Comparison of ENCODE assay signal across 7 cellular contexts in genomic region chr6:129500958-129501381, GRCh38.
A peak's percentile ranks its signal among the peaks of the same experiment; 100 is the strongest.
DNase-seq lines count a peak whose midpoint lies in the region; ATAC-seq and TF ChIP-seq lines count a peak whose summit lies in the region.

No MANE protein-coding gene starts in this region.

- DNase-seq in NCI-H2227 (lab: John Stamatoyannopoulos, UW; ENCODE audit: unreplicated experiment) (peak; percentile 29), psoas muscle (no peak)
- DNase-seq in naive thymus-derived CD8-positive, alpha-beta T cell: no peak
- no peak for DNase-seq in activated naive CD4-positive, alpha-beta T cell treated with anti-CD3 and anti-CD28 coated beads for 36 hours

- peaks cover 0 to 3% (median 0%) of the 10 kb centered on the region in 5 donors for H3K27me3 Mint-ChIP-seq in naive thymus-derived CD8-positive, alpha-beta T cell
- H3K27me3 Mint-ChIP-seq in activated naive CD4-positive, alpha-beta T cell treated with anti-CD3 and anti-CD28 coated beads for 36 hours (ENCODE audit: low read depth): no peaks in the 10 kb centered on the region

- H3K36me3 Mint-ChIP-seq in naive thymus-derived CD8-positive, alpha-beta T cell: no peaks in the 10 kb centered on the region
- H3K36me3 Mint-ChIP-seq in activated naive CD4-positive, alpha-beta T cell treated with anti-CD3 and anti-CD28 coated beads for 36 hours (ENCODE audit: low read depth): no peaks in the 10 kb centered on the region

- H3K4me1 Mint-ChIP-seq in naive thymus-derived CD8-positive, alpha-beta T cell: peaks cover 6 to 19% (median 9%) of the 10 kb centered on the region in 4 donors
- peaks cover 54% of the 10 kb centered on the region for H3K4me1 Mint-ChIP-seq in activated naive CD4-positive, alpha-beta T cell treated with anti-CD3 and anti-CD28 coated beads for 36 hours (ENCODE audit: low read depth)

- CTCF ChIA-PET in activated naive CD4-positive, alpha-beta T cell treated with anti-CD3 and anti-CD28 coated beads for 36 hours (lab: Charles Lee): interaction anchor here (0.7 to 5.6 kb wide), 13 partner anchors 11 to 520 kb away, joined by 3 to 45 read pairs (median 7); no protein-coding TSS in a partner anchor

- H3K4me1 ChIP-seq in psoas muscle: peaks cover 40% of the 10 kb centered on the region

- intact Hi-C loops in psoas muscle (cut with DNase I): loop anchor here in 1 of 2 donors (5.0 kb wide), 2 partner anchors 246 to 521 kb away; no protein-coding TSS in a partner anchor
- intact Hi-C loops in activated naive CD4-positive, alpha-beta T cell treated with anti-CD3 and anti-CD28 coated beads for 36 hours (cut with micrococcal nuclease): no loop called here

- TF ChIP-seq CTCF in GM12872 (IDR thresholded peaks at IDR 0.05; ENCODE audit: insufficient read depth, low read depth, low read length) (peak; percentile 46; the same call in 1 of the 3 replicates), psoas muscle (IDR thresholded peaks at IDR 0.05) (peak; percentile 1)

- H3K9me3 Mint-ChIP-seq in naive thymus-derived CD8-positive, alpha-beta T cell: no peaks in the 10 kb centered on the region
- no peaks in the 10 kb centered on the region for H3K9me3 Mint-ChIP-seq in activated naive CD4-positive, alpha-beta T cell treated with anti-CD3 and anti-CD28 coated beads for 36 hours

- no peak overlapping the region for H3K4me3 Mint-ChIP-seq in naive thymus-derived CD8-positive, alpha-beta T cell
- no peak overlapping the region for H3K4me3 Mint-ChIP-seq in activated naive CD4-positive, alpha-beta T cell treated with anti-CD3 and anti-CD28 coated beads for 36 hours

- H3K36me3 ChIP-seq in psoas muscle (ENCODE audit: insufficient read depth in 1 of 2, low read depth in 1 of 2): peaks cover 0 to 8% of the 10 kb centered on the region in 2 donors

- H3K27ac Mint-ChIP-seq in naive thymus-derived CD8-positive, alpha-beta T cell: no peak overlapping the region
- no peak overlapping the region for H3K27ac Mint-ChIP-seq in activated naive CD4-positive, alpha-beta T cell treated with anti-CD3 and anti-CD28 coated beads for 36 hours

- peak overlapping the region; percentile 26 for H3K4me3 ChIP-seq in psoas muscle

- no peaks in the 10 kb centered on the region for H3K27me3 ChIP-seq in psoas muscle (ENCODE audit: insufficient read depth in 3 of 3, low read length in 2 of 3)

- ATAC-seq in psoas muscle (peak in 3 of 4 donors; percentile 7 to 47 (median 31)), HG03457 (IDR thresholded peaks at IDR 0.05; ENCODE audit: unreplicated experiment) (no peak)
- ATAC-seq in naive thymus-derived CD8-positive, alpha-beta T cell: no peak

- no peaks in the 10 kb centered on the region for H3K9me3 ChIP-seq in psoas muscle

- peak overlapping the region; percentile 34 for H3K27ac ChIP-seq in cingulate gyrus (ENCODE audit: low read depth, low read length)
- H3K27ac ChIP-seq in psoas muscle: peak overlapping the region; percentile 68

- POLR2A ChIA-PET in naive thymus-derived CD8-positive, alpha-beta T cell (lab: Charles Lee): no interaction called here

- WGBS in psoas muscle, 3 donors: 34 to 58% (median 38%) methylated on average over 10 of the region's 10 CpGs

Comparison
In these comparisons a context has a peak if more than half of its experiments do, and no peak if none do; other contexts are left out.
1. ATAC-seq: peak in psoas muscle (3 of 4); none in naive thymus-derived CD8-positive, alpha-beta T cell (0 of 2) and HG03457 (single experiment).